Comparison of ENCODE assay signal across 8 cellular contexts in genomic region chr7:103296901-103297836, GRCh38. TPM values are rescaled to one million over a fixed set of nuclear protein-coding genes. Genes with fewer than 3 reads are reported as not detected.
DNase-seq lines count a peak whose midpoint lies in the region; ATAC-seq and TF ChIP-seq lines count a peak whose summit lies in the region.

PMPCB (plus strand) TSS chr7:103297435; CDS start chr7:103297460, 25 bp downstream.

- peak within 1 kb of the TSS; percentile 81 for H3K4me2 ChIP-seq in osteoblast (ENCODE audit: insufficient read depth, low read length)

- peak within 1 kb of the TSS; percentile 92 for H3K27ac ChIP-seq in osteoblast (ENCODE audit: low read depth, low read length)
- H3K27ac ChIP-seq in thoracic aorta = peak within 1 kb of the TSS; percentile 75 to 84

- peak within 1 kb of the TSS; percentile 70 for H3K4me3 ChIP-seq in GM12864 (ENCODE audit: low read depth, low read length)
- peak within 1 kb of the TSS; percentile 84 for H3K4me3 ChIP-seq in osteoblast (ENCODE audit: insufficient read depth, low read length)
- H3K4me3 ChIP-seq in thoracic aorta = peak within 1 kb of the TSS; percentile 84

- peaks cover 2% of the 10 kb centered on the region for H3K36me3 Mint-ChIP-seq in activated naive CD8-positive, alpha-beta T cell

- H3K36me3 ChIP-seq in osteoblast (ENCODE audit: insufficient read depth, low read length) (peaks cover 31% of the 10 kb centered on the region), thoracic aorta (peaks cover 22% of the 10 kb centered on the region)

- H3K79me2 ChIP-seq in osteoblast (ENCODE audit: insufficient read depth, low read length) = peaks cover 35% of the 10 kb centered on the region

- TF ChIP-seq CTCF in GM12864 (IDR thresholded peaks at IDR 0.05; ENCODE audit: low read depth, low read length, missing control alignments) (peak; percentile 95), osteoblast (IDR thresholded peaks at IDR 0.05; ENCODE audit: extremely low read depth, low read depth, low read length) (peak; percentile 96), thoracic aorta (IDR thresholded peaks at IDR 0.05) (peak; percentile 98)

- H3K27me3 Mint-ChIP-seq in activated naive CD8-positive, alpha-beta T cell = no peaks in the 10 kb centered on the region

- H3K4me1 ChIP-seq in osteoblast (ENCODE audit: insufficient read depth, low read length) (peaks cover 15% of the 10 kb centered on the region), thoracic aorta (ENCODE audit: control insufficient read depth in 1 of 2, low read depth in 2 of 2) (peaks cover 12 to 24% of the 10 kb centered on the region in 2 donors)

- peaks cover 37% of the 10 kb centered on the region for H3K4me1 Mint-ChIP-seq in activated naive CD8-positive, alpha-beta T cell (ENCODE audit: low read depth)

- DNase-seq in GM12864 (ENCODE audit: low read depth) = peak; percentile 82
- DNase-seq in NCI-H1092 treated with DMSO at 0.1 percent for 48 hours (lab: John Stamatoyannopoulos, UW) = peak; percentile 94
- peak; percentile 84 for DNase-seq in SKM-1 (lab: John Stamatoyannopoulos, UW; ENCODE audit: unreplicated experiment)
- DNase-seq in glomerular visceral epithelial cell (ENCODE audit: extremely low spot score) = peak; percentile 91
- peak; percentile 95 for DNase-seq in osteoblast (ENCODE audit: insufficient read length, low spot score, missing footprints)
- DNase-seq in thoracic aorta (ENCODE audit: low spot score) = peak; percentile 92

- no peaks in the 10 kb centered on the region for H3K9me3 Mint-ChIP-seq in activated naive CD8-positive, alpha-beta T cell (ENCODE audit: low read depth)

- H2AFZ ChIP-seq in osteoblast (ENCODE audit: low read length) = peak within 1 kb of the TSS; percentile 94

- H3K4me3 Mint-ChIP-seq in activated naive CD8-positive, alpha-beta T cell = peak within 1 kb of the TSS; percentile 97

- peak; percentile 92 for ATAC-seq in HG02623 (IDR thresholded peaks at IDR 0.05; ENCODE audit: unreplicated experiment)
- peak; percentile 93 for ATAC-seq in thoracic aorta (ENCODE audit: insufficient number of reproducible peaks, low FRiP score, low read depth)

- H4K20me1 ChIP-seq in osteoblast (ENCODE audit: insufficient read depth, low read length) = peaks cover 10% of the 10 kb centered on the region

- H3K27me3 ChIP-seq in osteoblast (ENCODE audit: insufficient read depth, low read length) (no peaks in the 10 kb centered on the region), thoracic aorta (replicated peaks; ENCODE audit: insufficient read depth) (peaks cover 4% of the 10 kb centered on the region)

- H3K9me3 ChIP-seq in osteoblast (ENCODE audit: low read depth, low read length) (no peaks in the 10 kb centered on the region), thoracic aorta (no peaks in the 10 kb centered on the region)

- peak within 1 kb of the TSS; percentile 96 for H3K27ac Mint-ChIP-seq in activated naive CD8-positive, alpha-beta T cell

RNA-seq across cellular contexts. Expression of gene PMPCB, which starts in this region (rescaled TPM):
- 79.6 and 83.4 TPM in 2 replicates for total RNA-seq in osteoblast
- 10 to 100 TPM; 37.8 to 42.0 TPM for total RNA-seq in thoracic aorta

Comparison
In these comparisons a context has a peak if more than half of its experiments do, and no peak if none do; other contexts are left out.
1. Peak in every context shown above with its lines: DNase-seq, ATAC-seq, H3K4me3 ChIP-seq and H3K27ac ChIP-seq.